Comparison of ENCODE assay signal across 19 cellular contexts in the genomic region with DNA sequence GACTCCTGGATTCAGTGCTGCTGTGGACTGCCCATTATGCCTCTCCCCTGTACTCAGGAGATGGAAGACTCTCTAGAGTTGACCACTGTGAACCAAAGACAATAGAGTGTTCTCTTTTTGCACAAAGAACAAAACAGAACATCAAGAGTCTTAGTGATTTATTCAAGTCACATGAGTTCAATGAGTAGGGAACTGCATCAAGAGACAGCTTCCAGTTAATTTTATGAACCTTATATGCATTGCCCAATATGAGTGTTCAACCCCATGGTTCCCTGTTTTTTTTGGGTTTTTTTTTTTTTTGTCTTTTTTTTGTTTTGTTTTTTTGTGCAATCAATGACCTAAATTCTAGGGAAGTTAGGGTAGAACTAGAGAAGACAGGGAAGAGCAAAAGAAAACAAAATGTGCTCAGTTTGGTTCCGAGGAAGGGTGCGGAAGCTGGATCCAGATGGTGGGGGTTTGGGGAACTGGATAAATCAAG.
DNase-seq lines count a peak whose midpoint lies in the region; ATAC-seq, FAIRE-seq and TF ChIP-seq lines count a peak whose summit lies in the region.
"Had no signal": no experiment of that assay in that cellular context is flagged by ENCODE, and none has a peak within 500 bp of the region (broad histone marks: within the 10 kb centered on the region; RNA-seq: fewer than 3 reads in every experiment).

No MANE protein-coding gene starts in this region.

- no peak for FAIRE-seq in HepG2 (lab: Jason Lieb, UNC)
- FAIRE-seq: A549, GM12878, GM19239, K562 had no signal

- intact Hi-C loops in right lobe of liver (cut with DNase I) (no loop called here), HepG2 (cut with micrococcal nuclease; ENCODE audit: unreplicated experiment) (no loop called here), left cardiac atrium (cut with DNase I) (no loop called here)

- H3K4me1 ChIP-seq in right lobe of liver = no peaks in the 10 kb centered on the region
- H3K4me1 ChIP-seq in HepG2 (ENCODE audit: insufficient read depth, low read length) = no peaks in the 10 kb centered on the region
- H3K4me1 ChIP-seq: A549 had no signal

- in situ Hi-C loops in HepG2 (cut with HindIII; ENCODE audit: extremely low pct_ligation_motif_present, low pct_unique_long_range_greater_than_20kb) = no loop called here

- H3K36me3 ChIP-seq in right lobe of liver (no peaks in the 10 kb centered on the region), HepG2 (replicated peaks in 1 of 2; ENCODE audit: control insufficient read depth in 1 of 2, insufficient read depth in 2 of 2, low read length in 2 of 2) (no peaks in the 10 kb centered on the region)

- H3K9me3 Mint-ChIP-seq in nephron progenitor cell = no peaks in the 10 kb centered on the region

- no peak overlapping the region for H3K4me2 ChIP-seq in HepG2 (ENCODE audit: low read depth, low read length)
- H3K4me2 ChIP-seq: A549 had no signal

- no peak overlapping the region for H3K27ac ChIP-seq in right lobe of liver
- H3K27ac ChIP-seq in HepG2 (ENCODE audit: extremely low read length, insufficient read depth, low read length) = no peak overlapping the region
- H3K27ac ChIP-seq: A549, C4-2B, GM23248, HL-60 had no signal

- H3K4me3 Mint-ChIP-seq in nephron progenitor cell = no peak overlapping the region

- H3K36me3 Mint-ChIP-seq in nephron progenitor cell (ENCODE audit: low read depth) = no peaks in the 10 kb centered on the region

- TF ChIP-seq RAD21 in HepG2 (CRISPR knock-in tag; IDR thresholded peaks at IDR 0.05) = no peak

- H3K27me3 Mint-ChIP-seq in nephron progenitor cell (ENCODE audit: low read depth, poor library complexity) = peaks cover 15% of the 10 kb centered on the region

- no peaks in the 10 kb centered on the region for H3K9me3 ChIP-seq in right lobe of liver
- no peaks in the 10 kb centered on the region for H3K9me3 ChIP-seq in HepG2 (ENCODE audit: low read length)
- H3K9me3 ChIP-seq: A549 had no signal

- TF ChIP-seq POLR2A in right lobe of liver (IDR thresholded peaks at IDR 0.05) = no peak
- no peak for TF ChIP-seq POLR2A in HepG2 (IDR thresholded peaks at IDR 0.05; ENCODE audit: insufficient read depth in 1 of 2, low read depth in 2 of 2, low read length in 2 of 2)

- H3K4me3 ChIP-seq in right lobe of liver (no peak overlapping the region), HepG2 (replicated peaks in 1 of 3; ENCODE audit: insufficient read depth in 1 of 3, low read depth in 2 of 3, low read length in 3 of 3) (no peak overlapping the region)
- H3K4me3 ChIP-seq: A549, GM12878, GM23248, K562 had no signal

- POLR2A ChIA-PET in HepG2 (lab: Yijun Ruan, JAX) = no interaction called here

- H3K27ac Mint-ChIP-seq in nephron progenitor cell = peak overlapping the region; percentile 24

- ATAC-seq in right lobe of liver (peak; percentile 34 to 61 (median 50)), HepG2 (no peak), left cardiac atrium (peak; percentile 57 to 59), GM18520 (IDR thresholded peaks at IDR 0.05; ENCODE audit: unreplicated experiment) (no peak)
- ATAC-seq: A549, GM12878, K562 had no signal

- WGBS in right lobe of liver (ENCODE audit: insufficient coverage, low coverage, low lambda C conversion rate, missing lambda C conversion rate) = 83% methylated on average over 2 of the region's 2 CpGs
- 80% methylated on average over 2 of the region's 2 CpGs for WGBS in HepG2 (ENCODE audit: low lambda C conversion rate)

- peaks cover 44% of the 10 kb centered on the region for H3K4me1 Mint-ChIP-seq in nephron progenitor cell

- no TSS peak for BruUV-seq in HepG2 (replicated peaks; lab: Mats Ljungman, UMichigan)

- no peak for TF ChIP-seq EP300 in HepG2 (IDR thresholded peaks at IDR 0.05; ENCODE audit: low read depth in 2 of 2, low read length in 2 of 2)
- TF ChIP-seq EP300 in HepG2 (CRISPR knock-in tag; IDR thresholded peaks at IDR 0.05; ENCODE audit: borderline replicate concordance) = no peak

- no peak for DNase-seq in right lobe of liver
- DNase-seq in HepG2 (ENCODE audit: low spot score) = no peak
- no peak for DNase-seq in left cardiac atrium
- no peak for DNase-seq in nephron progenitor cell
- no peak for DNase-seq in retina
- DNase-seq in superior temporal gyrus (ENCODE audit: extremely low spot score) = no peak
- DNase-seq in activated gamma-delta T cell (lab: John Stamatoyannopoulos, UW) = no peak
- DNase-seq: Calu3, GM23248, NCI-H1105 treated with DMSO at 0.1 percent for 48 hours, NCI-H187 treated with DMSO at 0.1 percent for 48 hours, NCI-H446 had no signal

- CTCF ChIA-PET in HepG2 (lab: Yijun Ruan, JAX; ENCODE audit: low intra/inter-chr PET ratio, low total read pairs) = no interaction called here

- H3K9ac ChIP-seq in HepG2 (ENCODE audit: insufficient read depth, low read depth, low read length) = no peak overlapping the region
- H3K9ac ChIP-seq: GM23248 had no signal

- no peaks in the 10 kb centered on the region for H4K20me1 ChIP-seq in HepG2 (ENCODE audit: insufficient read depth, low read length)

- no peaks in the 10 kb centered on the region for H3K79me2 ChIP-seq in HepG2 (ENCODE audit: insufficient read depth, low read length)

- TF ChIP-seq CTCF in right lobe of liver (IDR thresholded peaks at IDR 0.05) = no peak
- no peak for TF ChIP-seq CTCF in HepG2 (CRISPR knock-in tag; IDR thresholded peaks at IDR 0.05)
- TF ChIP-seq CTCF in nephron progenitor cell (IDR thresholded peaks at IDR 0.05) = no peak

- H3K27me3 ChIP-seq in right lobe of liver (no peaks in the 10 kb centered on the region), HepG2 (ENCODE audit: control insufficient read depth in 1 of 2, insufficient read depth in 2 of 2, low read length in 2 of 2) (peaks cover 0 to 1% of the 10 kb centered on the region in 2 experiments; a peak in 1 of 5 replicates)

- H2AFZ ChIP-seq in HepG2 (ENCODE audit: low read length) = no peak overlapping the region
- H2AFZ ChIP-seq: GM23248 had no signal

TF ChIP-seq in HepG2, 621 proteins besides CTCF, POLR2A, EP300 and RAD21:
- TF ChIP-seq ZNF616 (CRISPR knock-in tag; IDR thresholded peaks at IDR 0.05; ENCODE audit: low read depth) (no peak), ASH2L (IDR thresholded peaks at IDR 0.05; ENCODE audit: insufficient read length, low read depth, low read length) (no peak), NPAS2 (CRISPR knock-in tag; IDR thresholded peaks at IDR 0.05; ENCODE audit: borderline replicate concordance) (no peak), BCL6 (CRISPR knock-in tag; IDR thresholded peaks at IDR 0.05) (no peak)
- TF ChIP-seq, protein P1, sequence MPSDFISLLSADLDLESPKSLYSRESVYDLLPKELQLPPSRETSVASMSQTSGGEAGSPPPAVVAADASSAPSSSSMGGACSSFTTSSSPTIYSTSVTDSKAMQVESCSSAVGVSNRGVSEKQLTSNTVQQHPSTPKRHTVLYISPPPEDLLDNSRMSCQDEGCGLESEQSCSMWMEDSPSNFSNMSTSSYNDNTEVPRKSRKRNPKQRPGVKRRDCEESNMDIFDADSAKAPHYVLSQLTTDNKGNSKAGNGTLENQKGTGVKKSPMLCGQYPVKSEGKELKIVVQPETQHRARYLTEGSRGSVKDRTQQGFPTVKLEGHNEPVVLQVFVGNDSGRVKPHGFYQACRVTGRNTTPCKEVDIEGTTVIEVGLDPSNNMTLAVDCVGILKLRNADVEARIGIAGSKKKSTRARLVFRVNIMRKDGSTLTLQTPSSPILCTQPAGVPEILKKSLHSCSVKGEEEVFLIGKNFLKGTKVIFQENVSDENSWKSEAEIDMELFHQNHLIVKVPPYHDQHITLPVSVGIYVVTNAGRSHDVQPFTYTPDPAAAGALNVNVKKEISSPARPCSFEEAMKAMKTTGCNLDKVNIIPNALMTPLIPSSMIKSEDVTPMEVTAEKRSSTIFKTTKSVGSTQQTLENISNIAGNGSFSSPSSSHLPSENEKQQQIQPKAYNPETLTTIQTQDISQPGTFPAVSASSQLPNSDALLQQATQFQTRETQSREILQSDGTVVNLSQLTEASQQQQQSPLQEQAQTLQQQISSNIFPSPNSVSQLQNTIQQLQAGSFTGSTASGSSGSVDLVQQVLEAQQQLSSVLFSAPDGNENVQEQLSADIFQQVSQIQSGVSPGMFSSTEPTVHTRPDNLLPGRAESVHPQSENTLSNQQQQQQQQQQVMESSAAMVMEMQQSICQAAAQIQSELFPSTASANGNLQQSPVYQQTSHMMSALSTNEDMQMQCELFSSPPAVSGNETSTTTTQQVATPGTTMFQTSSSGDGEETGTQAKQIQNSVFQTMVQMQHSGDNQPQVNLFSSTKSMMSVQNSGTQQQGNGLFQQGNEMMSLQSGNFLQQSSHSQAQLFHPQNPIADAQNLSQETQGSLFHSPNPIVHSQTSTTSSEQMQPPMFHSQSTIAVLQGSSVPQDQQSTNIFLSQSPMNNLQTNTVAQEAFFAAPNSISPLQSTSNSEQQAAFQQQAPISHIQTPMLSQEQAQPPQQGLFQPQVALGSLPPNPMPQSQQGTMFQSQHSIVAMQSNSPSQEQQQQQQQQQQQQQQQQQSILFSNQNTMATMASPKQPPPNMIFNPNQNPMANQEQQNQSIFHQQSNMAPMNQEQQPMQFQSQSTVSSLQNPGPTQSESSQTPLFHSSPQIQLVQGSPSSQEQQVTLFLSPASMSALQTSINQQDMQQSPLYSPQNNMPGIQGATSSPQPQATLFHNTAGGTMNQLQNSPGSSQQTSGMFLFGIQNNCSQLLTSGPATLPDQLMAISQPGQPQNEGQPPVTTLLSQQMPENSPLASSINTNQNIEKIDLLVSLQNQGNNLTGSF (CRISPR knock-in tag; IDR thresholded peaks at IDR 0.05) = no peak
- TF ChIP-seq, protein P2, sequence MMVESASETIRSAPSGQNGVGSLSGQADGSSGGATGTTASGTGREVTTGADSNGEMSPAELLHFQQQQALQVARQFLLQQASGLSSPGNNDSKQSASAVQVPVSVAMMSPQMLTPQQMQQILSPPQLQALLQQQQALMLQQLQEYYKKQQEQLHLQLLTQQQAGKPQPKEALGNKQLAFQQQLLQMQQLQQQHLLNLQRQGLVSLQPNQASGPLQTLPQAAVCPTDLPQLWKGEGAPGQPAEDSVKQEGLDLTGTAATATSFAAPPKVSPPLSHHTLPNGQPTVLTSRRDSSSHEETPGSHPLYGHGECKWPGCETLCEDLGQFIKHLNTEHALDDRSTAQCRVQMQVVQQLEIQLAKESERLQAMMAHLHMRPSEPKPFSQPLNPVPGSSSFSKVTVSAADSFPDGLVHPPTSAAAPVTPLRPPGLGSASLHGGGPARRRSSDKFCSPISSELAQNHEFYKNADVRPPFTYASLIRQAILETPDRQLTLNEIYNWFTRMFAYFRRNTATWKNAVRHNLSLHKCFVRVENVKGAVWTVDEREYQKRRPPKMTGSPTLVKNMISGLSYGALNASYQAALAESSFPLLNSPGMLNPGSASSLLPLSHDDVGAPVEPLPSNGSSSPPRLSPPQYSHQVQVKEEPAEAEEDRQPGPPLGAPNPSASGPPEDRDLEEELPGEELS (CRISPR knock-in tag; IDR thresholded peaks at IDR 0.05) = no peak
- TF ChIP-seq, protein P3, sequence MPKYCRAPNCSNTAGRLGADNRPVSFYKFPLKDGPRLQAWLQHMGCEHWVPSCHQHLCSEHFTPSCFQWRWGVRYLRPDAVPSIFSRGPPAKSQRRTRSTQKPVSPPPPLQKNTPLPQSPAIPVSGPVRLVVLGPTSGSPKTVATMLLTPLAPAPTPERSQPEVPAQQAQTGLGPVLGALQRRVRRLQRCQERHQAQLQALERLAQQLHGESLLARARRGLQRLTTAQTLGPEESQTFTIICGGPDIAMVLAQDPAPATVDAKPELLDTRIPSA (CRISPR knock-in tag; IDR thresholded peaks at IDR 0.05; ENCODE audit: borderline replicate concordance) = no peak

Comparison
In these comparisons a context has a peak if more than half of its experiments do, and no peak if none do; other contexts are left out.
1. ATAC-seq: peak in right lobe of liver (4 of 4) and left cardiac atrium (2 of 2); none in HepG2 (single experiment) and GM18520 (single experiment).